Comparison of ENCODE assay signal across 13 cellular contexts in the genomic region with DNA sequence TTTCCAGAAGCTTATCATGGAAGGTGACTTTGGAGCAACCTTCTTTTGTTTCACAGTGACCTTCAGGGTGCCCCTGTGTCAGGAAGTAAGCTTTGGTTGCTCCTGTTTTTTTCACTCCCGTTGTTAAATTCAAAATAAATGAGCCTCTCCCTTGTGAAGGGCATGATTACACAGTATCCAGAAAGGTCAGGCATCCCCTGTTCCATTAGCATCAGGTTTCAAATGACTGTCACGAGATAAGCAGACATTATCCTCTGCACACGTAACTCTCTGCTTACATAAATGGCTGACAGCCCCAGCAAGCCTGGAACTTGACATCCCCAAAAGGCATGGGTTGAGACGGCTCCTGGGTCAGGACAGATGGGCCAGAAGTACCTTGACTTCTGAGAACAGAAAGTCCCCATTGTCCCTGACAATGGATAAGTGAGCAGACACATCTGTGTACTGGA. TPM values are rescaled to one million over a fixed set of nuclear protein-coding genes. Genes with fewer than 3 reads are reported as not detected.
DNase-seq lines count a peak whose midpoint lies in the region; ATAC-seq and TF ChIP-seq lines count a peak whose summit lies in the region.
"Had no signal": no experiment of that assay in that cellular context is flagged by ENCODE, and none has a peak within 500 bp of the region (broad histone marks: within the 10 kb centered on the region; RNA-seq: fewer than 3 reads in every experiment).

No MANE protein-coding gene starts in this region.

- DNase-seq in NCI-H1092 (lab: John Stamatoyannopoulos, UW) (peak; percentile 32), NCI-H748 treated with DMSO at 0.1 percent for 48 hours (lab: John Stamatoyannopoulos, UW) (peak; percentile 86), spleen (no peak), GM03348 (ENCODE audit: low spot score) (no peak), left lobe of liver (ENCODE audit: low spot score) (no peak)
- DNase-seq in stimulated activated CD4-positive, alpha-beta T cell treated with anti-CD3 and anti-CD28 coated beads, Interleukin-2, amount 100 ng/mL, for 48 hours: no peak
- DNase-seq in stimulated activated CD8-positive, alpha-beta memory T cell treated with anti-CD3 and anti-CD28 coated beads, Interleukin-4, amount 100 ng/mL, for 48 hours: no peak
- DNase-seq: activated CD4-positive, alpha-beta T cell treated with anti-CD3 and anti-CD28 coated beads, Interleukin-2, amount 10 ng/mL, durations not matched to agents 24 days and 14 days; activated effector memory CD4-positive, alpha-beta T cell treated with Interleukin-2 at 50 U/mL for 16 hours; left cardiac atrium had no signal

- H3K27ac ChIP-seq in gastroesophageal sphincter (peak overlapping the region; percentile 27 to 83 (median 60)), spleen (peak overlapping the region in 5 of 8 donors; percentile 15 to 65 (median 22))
- H3K27ac ChIP-seq: SJSA1 had no signal

- no peak for ATAC-seq in gastroesophageal sphincter
- ATAC-seq in left lobe of liver: no peak
- ATAC-seq: pancreas had no signal

- peak; percentile 64 for TF ChIP-seq EP300 in gastroesophageal sphincter (IDR thresholded peaks at IDR 0.05)

- no peaks in the 10 kb centered on the region for H3K9me3 ChIP-seq in gastroesophageal sphincter
- no peaks in the 10 kb centered on the region for H3K9me3 ChIP-seq in spleen
- H3K9me3 ChIP-seq: pancreas, SJSA1 had no signal

- no peaks in the 10 kb centered on the region for H3K27me3 ChIP-seq in gastroesophageal sphincter
- no peaks in the 10 kb centered on the region for H3K27me3 ChIP-seq in spleen (replicated peaks in 1 of 7)
- H3K27me3 ChIP-seq: pancreas, SJSA1 had no signal

- intact Hi-C loops in spleen (cut with DNase I; ENCODE audit: low total_unique reads): no loop called here

- H3K4me1 ChIP-seq in gastroesophageal sphincter: peaks cover 0 to 55% (median 28%) of the 10 kb centered on the region in 3 donors
- H3K4me1 ChIP-seq in spleen: peaks cover 0 to 45% (median 25%) of the 10 kb centered on the region in 6 donors

- H3K36me3 ChIP-seq in gastroesophageal sphincter (peaks cover 0 to 97% of the 10 kb centered on the region in 2 donors), spleen (peaks cover 0 to 85% (median 18%) of the 10 kb centered on the region in 6 donors)
- H3K36me3 ChIP-seq: pancreas had no signal

- WGBS in gastroesophageal sphincter (ENCODE audit: low coverage in 1 of 2), 2 donors: 19 to 31% methylated on average over 3 to 4 of the region's 4 CpGs
- 40 to 59% (median 54%) methylated on average over 4 of the region's 4 CpGs for WGBS in spleen, 5 donors

- H3K4me3 ChIP-seq in gastroesophageal sphincter (no peak overlapping the region), spleen (no peak overlapping the region)
- H3K4me3 ChIP-seq: pancreas, SJSA1 had no signal

- TF ChIP-seq CTCF in gastroesophageal sphincter (IDR thresholded peaks at IDR 0.05): no peak
- no peak for TF ChIP-seq CTCF in spleen (IDR thresholded peaks at IDR 0.05 in 8 of 11, conservative IDR thresholded peaks at IDR 0.05 in 3 of 11)

- TF ChIP-seq POLR2A in gastroesophageal sphincter (IDR thresholded peaks at IDR 0.05): no peak
- TF ChIP-seq POLR2A in spleen (IDR thresholded peaks at IDR 0.05): no peak

RNA-seq across cellular contexts. Expression of gene RAB20, which starts 52.0 kb away (rescaled TPM):
- 10 to 100 TPM in 3 of 4 donors, 1 to 10 TPM in 1; 8.7 to 32.8 (median 18.4) TPM for total RNA-seq in gastroesophageal sphincter
- 10 to 100 TPM; 46.9 to 96.4 (median 61.1) TPM for total RNA-seq in spleen
- 10 to 100 TPM; 19.1 to 49.0 (median 39.6) TPM for polyA plus RNA-seq in spleen
- 12.3 TPM for total RNA-seq in left lobe of liver

Comparison
In these comparisons a context has a peak if more than half of its experiments do, and no peak if none do; other contexts are left out.
1. DNase-seq: peak in NCI-H1092 (single experiment) and NCI-H748 treated with DMSO at 0.1 percent for 48 hours (single experiment); none in spleen (single experiment), stimulated activated CD4-positive, alpha-beta T cell treated with anti-CD3 and anti-CD28 coated beads, Interleukin-2, amount 100 ng/mL, for 48 hours (0 of 2), GM03348 (single experiment), left lobe of liver (single experiment) and stimulated activated CD8-positive, alpha-beta memory T cell treated with anti-CD3 and anti-CD28 coated beads, Interleukin-4, amount 100 ng/mL, for 48 hours (single experiment).